21 cellular contexts compared by ENCODE assay signal in genomic region chr3:176927985-176928931, GRCh38.
DNase-seq lines count a peak whose midpoint lies in the region; ATAC-seq and TF ChIP-seq lines count a peak whose summit lies in the region.
"Had no signal": no experiment of that assay in that cellular context is flagged by ENCODE, and none has a peak within 500 bp of the region (broad histone marks: within the 10 kb centered on the region; RNA-seq: fewer than 3 reads in every experiment).

No MANE protein-coding gene starts in this region.

- TF ChIP-seq CTCF in osteoblast (IDR thresholded peaks at IDR 0.05; ENCODE audit: extremely low read depth, low read depth, low read length) = no peak

- no peak for ATAC-seq in HG03432 (IDR thresholded peaks at IDR 0.05; ENCODE audit: unreplicated experiment)

- no peak overlapping the region for H2AFZ ChIP-seq in osteoblast (ENCODE audit: low read length)

- DNase-seq in Ammon's horn (ENCODE audit: low spot score) (peak; percentile 24), NCI-H526 treated with DMSO at 0.1 percent for 48 hours (lab: John Stamatoyannopoulos, UW) (peak; percentile 93), head of caudate nucleus (peak in 29 of 42 donors; percentile 12 to 76 (median 36)), pons (ENCODE audit: low spot score) (peak; percentile 56), NCI-H2081 treated with DMSO at 0.1 percent for 48 hours (lab: John Stamatoyannopoulos, UW) (no peak), COLO829 (ENCODE audit: low spot score) (no peak), osteoblast (ENCODE audit: insufficient read length, low spot score, missing footprints) (no peak)
- DNase-seq: 8988T; ACHN; CD4-positive, CD25-positive, alpha-beta regulatory T cell; HFFc6; KG1; MG63; NCI-H2029; NCI-H446 treated with DMSO at 0.1 percent for 48 hours; NCI-H69; SHP77 had no signal

- H3K4me1 ChIP-seq in osteoblast (ENCODE audit: insufficient read depth, low read length) = no peaks in the 10 kb centered on the region

- no peak overlapping the region for H3K27ac ChIP-seq in osteoblast (ENCODE audit: low read depth, low read length)
- H3K27ac ChIP-seq: BLaER1, RWPE1 had no signal

- H3K36me3 ChIP-seq in osteoblast (ENCODE audit: insufficient read depth, low read length) = no peaks in the 10 kb centered on the region
- H3K36me3 ChIP-seq: BLaER1, HAP-1, MG63 had no signal

- no peak overlapping the region for H3K4me3 ChIP-seq in osteoblast (ENCODE audit: insufficient read depth, low read length)
- H3K4me3 ChIP-seq: BLaER1, HAP-1, MG63 had no signal

- no peaks in the 10 kb centered on the region for H4K20me1 ChIP-seq in osteoblast (ENCODE audit: insufficient read depth, low read length)
- H4K20me1 ChIP-seq: BLaER1 had no signal

- H3K4me2 ChIP-seq in osteoblast (ENCODE audit: insufficient read depth, low read length) = no peak overlapping the region
- H3K4me2 ChIP-seq: BLaER1 had no signal

- no peaks in the 10 kb centered on the region for H3K27me3 ChIP-seq in osteoblast (ENCODE audit: insufficient read depth, low read length)
- H3K27me3 ChIP-seq: BLaER1, MG63 had no signal

- no peaks in the 10 kb centered on the region for H3K79me2 ChIP-seq in osteoblast (ENCODE audit: insufficient read depth, low read length)

- intact Hi-C loops in head of caudate nucleus (cut with DNase I) = no loop called here

- H3K9me3 ChIP-seq in osteoblast (ENCODE audit: low read depth, low read length) = no peaks in the 10 kb centered on the region
- H3K9me3 ChIP-seq: HAP-1, MG63 had no signal

Comparison
In these comparisons a context has a peak if more than half of its experiments do, and no peak if none do; other contexts are left out.
1. DNase-seq: peak in Ammon's horn (single experiment), NCI-H526 treated with DMSO at 0.1 percent for 48 hours (single experiment), head of caudate nucleus (29 of 42) and pons (single experiment); none in NCI-H2081 treated with DMSO at 0.1 percent for 48 hours (single experiment), COLO829 (single experiment) and osteoblast (single experiment).